In genomic region chr6:144284753-144285547, GRCh38 we compare ENCODE assay signal across 8 cellular contexts. TPM values are rescaled to one million over a fixed set of nuclear protein-coding genes. Genes with fewer than 3 reads are reported as not detected.
DNase-seq lines count a peak whose midpoint lies in the region; ATAC-seq and TF ChIP-seq lines count a peak whose summit lies in the region.

Gene UTRN (plus strand): TSS chr6:144285335. CDS start chr6:144291829, 6,494 bp downstream.

- POLR2A ChIA-PET in activated CD4-positive, alpha-beta memory T cell treated with anti-CD3 and anti-CD28 coated beads, Interleukin-2, amount 10 ng/mL, durations not matched to agents 7 days and 5 days (lab: Charles Lee): interaction anchor here (1.8 kb wide), 1 partner anchor 21 kb away, joined by 12 read pairs; no protein-coding TSS in a partner anchor

- peaks cover 0 to 6% of the 10 kb centered on the region in 2 donors for H3K4me1 ChIP-seq in lung (ENCODE audit: control insufficient read depth in 2 of 2, insufficient read depth in 2 of 2, low read length in 2 of 2)

- 0% methylated on average over 73 to 85 of the region's 85 CpGs for WGBS in lung, 2 donors

- peaks cover 24% of the 10 kb centered on the region for H3K27me3 Mint-ChIP-seq in activated CD4-positive, alpha-beta memory T cell treated with anti-CD3 and anti-CD28 coated beads, Interleukin-2, amount 10 ng/mL, durations not matched to agents 7 days and 5 days
- no peaks in the 10 kb centered on the region for H3K27me3 Mint-ChIP-seq in effector memory CD8-positive, alpha-beta T cell

- peak within 1 kb of the TSS; percentile 89 for H3K4me3 Mint-ChIP-seq in activated CD4-positive, alpha-beta memory T cell treated with anti-CD3 and anti-CD28 coated beads, Interleukin-2, amount 10 ng/mL, durations not matched to agents 7 days and 5 days
- peak within 1 kb of the TSS; percentile 99 for H3K4me3 Mint-ChIP-seq in effector memory CD8-positive, alpha-beta T cell

- no peak for TF ChIP-seq CTCF in lung (IDR thresholded peaks at IDR 0.05; ENCODE audit: control extremely low read depth, extremely low read depth)

- H3K9me3 ChIP-seq in lung (ENCODE audit: control insufficient read depth in 2 of 2, insufficient read depth in 1 of 2, low read length in 1 of 2): no peaks in the 10 kb centered on the region

- ATAC-seq in HG02642 (IDR thresholded peaks at IDR 0.05; ENCODE audit: poor library complexity, unreplicated experiment): peak; percentile 57
- ATAC-seq in effector memory CD8-positive, alpha-beta T cell (replicated peaks): peak; percentile 63
- ATAC-seq in lung (ENCODE audit: insufficient read depth, low FRiP score): peak; percentile 80

- no peaks in the 10 kb centered on the region for H3K36me3 ChIP-seq in lung (ENCODE audit: control insufficient read depth in 2 of 2, insufficient read depth in 2 of 2, low read length in 2 of 2)

- H3K27me3 ChIP-seq in lung (ENCODE audit: control insufficient read depth, insufficient read depth): no peaks in the 10 kb centered on the region

- CTCF ChIA-PET in activated CD4-positive, alpha-beta memory T cell treated with anti-CD3 and anti-CD28 coated beads, Interleukin-2, amount 10 ng/mL, durations not matched to agents 7 days and 5 days (lab: Charles Lee): interaction anchor here (1.0 to 2.5 kb wide), 4 partner anchors 26 to 197 kb away, joined by 3 to 13 read pairs (median 4); no protein-coding TSS in a partner anchor

- peaks cover 21% of the 10 kb centered on the region for H3K4me1 Mint-ChIP-seq in activated CD4-positive, alpha-beta memory T cell treated with anti-CD3 and anti-CD28 coated beads, Interleukin-2, amount 10 ng/mL, durations not matched to agents 7 days and 5 days
- peaks cover 18 to 27% of the 10 kb centered on the region in 2 donors for H3K4me1 Mint-ChIP-seq in effector memory CD8-positive, alpha-beta T cell (ENCODE audit: low read depth in 2 of 2)

- peak within 1 kb of the TSS; percentile 85 for H3K4me3 ChIP-seq in lung

- H3K36me3 Mint-ChIP-seq in activated CD4-positive, alpha-beta memory T cell treated with anti-CD3 and anti-CD28 coated beads, Interleukin-2, amount 10 ng/mL, durations not matched to agents 7 days and 5 days (ENCODE audit: low read depth): no peaks in the 10 kb centered on the region
- peaks cover 3% of the 10 kb centered on the region for H3K36me3 Mint-ChIP-seq in effector memory CD8-positive, alpha-beta T cell (ENCODE audit: insufficient read depth)

- no peaks in the 10 kb centered on the region for H3K9me3 Mint-ChIP-seq in activated CD4-positive, alpha-beta memory T cell treated with anti-CD3 and anti-CD28 coated beads, Interleukin-2, amount 10 ng/mL, durations not matched to agents 7 days and 5 days
- no peaks in the 10 kb centered on the region for H3K9me3 Mint-ChIP-seq in effector memory CD8-positive, alpha-beta T cell

- DNase-seq in DMS79 treated with DMSO at 0.1 percent for 48 hours (lab: John Stamatoyannopoulos, UW): peak; percentile 12
- DNase-seq in DMS79 (lab: John Stamatoyannopoulos, UW): no peak
- peak; percentile 93 for DNase-seq in NCI-H226
- DNase-seq in activated CD4-positive, alpha-beta memory T cell treated with anti-CD3 and anti-CD28 coated beads, Interleukin-2, amount 10 ng/mL, durations not matched to agents 7 days and 5 days: peak; percentile 54
- DNase-seq in effector memory CD8-positive, alpha-beta T cell: peak; percentile 15 to 33 (median 22)
- DNase-seq in lung (ENCODE audit: low spot score): peak; percentile 86
- DNase-seq in stimulated activated CD8-positive, alpha-beta memory T cell treated with anti-CD3 and anti-CD28 coated beads, Interleukin-15, amount 100 ng/mL, for 48 hours (ENCODE audit: low read depth in 2 of 2): peak; percentile 31 to 32

- peak within 1 kb of the TSS; percentile 98 to 99 for H3K27ac ChIP-seq in lung (ENCODE audit: low read depth in 1 of 2, low read length in 1 of 2)

- H3K27ac Mint-ChIP-seq in activated CD4-positive, alpha-beta memory T cell treated with anti-CD3 and anti-CD28 coated beads, Interleukin-2, amount 10 ng/mL, durations not matched to agents 7 days and 5 days: peak within 1 kb of the TSS; percentile 71
- H3K27ac Mint-ChIP-seq in effector memory CD8-positive, alpha-beta T cell: peak within 1 kb of the TSS; percentile 90 to 93

RNA-seq across cellular contexts. Expression of gene UTRN, which starts in this region (rescaled TPM):
- total RNA-seq in activated CD4-positive, alpha-beta memory T cell treated with anti-CD3 and anti-CD28 coated beads, Interleukin-2, amount 10 ng/mL, durations not matched to agents 7 days and 5 days: 100 to 1,000 TPM; 140 to 146 TPM
- total RNA-seq in lung: 100 to 1,000 TPM; 207 to 489 TPM
- 10 to 100 TPM; 24.6 to 38.7 TPM for polyA plus RNA-seq in lung
